In the genomic region with DNA sequence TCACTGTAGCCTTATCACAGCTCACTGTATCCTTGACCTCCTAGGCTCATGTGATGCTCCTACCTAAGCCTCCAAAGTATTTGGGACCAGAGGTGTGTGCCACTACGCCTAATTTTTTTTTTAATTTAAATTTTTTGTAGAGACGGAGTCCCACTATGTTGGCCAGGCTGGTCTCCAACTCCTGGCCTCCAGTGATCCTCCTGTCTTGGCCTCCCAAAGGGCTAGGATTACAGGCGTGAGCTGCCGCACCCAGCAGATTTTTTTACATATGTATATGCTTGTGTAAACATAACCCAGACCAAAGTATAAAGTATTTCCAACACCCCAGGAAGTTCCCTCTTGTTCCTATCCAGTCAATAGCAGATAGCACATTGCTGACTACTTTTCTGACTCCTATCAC, we compare ENCODE assay signal across 15 cellular contexts. TPM values are rescaled to one million over a fixed set of nuclear protein-coding genes. Genes with fewer than 3 reads are reported as not detected.
A peak's percentile ranks its signal among the peaks of the same experiment; 100 is the strongest.
DNase-seq lines count a peak whose midpoint lies in the region; ATAC-seq, FAIRE-seq and TF ChIP-seq lines count a peak whose summit lies in the region.
"Had no signal": no experiment of that assay in that cellular context is flagged by ENCODE, and none has a peak within 500 bp of the region (broad histone marks: within the 10 kb centered on the region; RNA-seq: fewer than 3 reads in every experiment).

No MANE protein-coding gene starts in this region.

- ATAC-seq in DND-41 (ENCODE audit: insufficient read depth, low read depth): no peak
- no peak for ATAC-seq in GM21423 (IDR thresholded peaks at IDR 0.05; ENCODE audit: unreplicated experiment)
- ATAC-seq: left colon had no signal

- H4K20me1 ChIP-seq in DND-41 (ENCODE audit: insufficient read depth, low read length): peaks cover 22% of the 10 kb centered on the region

- no peaks in the 10 kb centered on the region for H3K9me3 ChIP-seq in DND-41 (ENCODE audit: insufficient read depth, low read length, severe bottlenecking)
- H3K9me3 ChIP-seq in WERI-Rb-1 (ENCODE audit: severe bottlenecking): no peaks in the 10 kb centered on the region
- no peaks in the 10 kb centered on the region for H3K9me3 ChIP-seq in iPS-18a (ENCODE audit: control insufficient read depth, low read depth, low read length)
- H3K9me3 ChIP-seq in Peyer's patch: no peaks in the 10 kb centered on the region
- H3K9me3 ChIP-seq: neutrophil had no signal

- TF ChIP-seq CTCF in 22Rv1 (IDR thresholded peaks at IDR 0.05) (no peak), DND-41 (IDR thresholded peaks at IDR 0.05; ENCODE audit: borderline replicate concordance, extremely low read depth, low read length, poor library complexity, severe bottlenecking) (no peak), WERI-Rb-1 (IDR thresholded peaks at IDR 0.05; ENCODE audit: low read depth, low read length) (no peak), Peyer's patch (IDR thresholded peaks at IDR 0.05) (no peak)

- TF ChIP-seq POLR2A in Peyer's patch (IDR thresholded peaks at IDR 0.05) (no peak), H54 (IDR thresholded peaks at IDR 0.05; ENCODE audit: low read depth, low read length) (no peak)

- H3K4me1 ChIP-seq in DND-41 (ENCODE audit: insufficient read depth, low read length) (peaks cover 36% of the 10 kb centered on the region), iPS-18a (ENCODE audit: control insufficient read depth, low read depth, low read length) (peaks cover 4% of the 10 kb centered on the region), Peyer's patch (peaks cover 0 to 20% (median 3%) of the 10 kb centered on the region in 4 donors)

- DNase-seq in DND-41 (no peak), WERI-Rb-1 (no peak), Peyer's patch (no peak), H54 (ENCODE audit: insufficient read length, low spot score) (no peak), NCI-H82 treated with DMSO at 0.1 percent for 48 hours (lab: John Stamatoyannopoulos, UW; ENCODE audit: unreplicated experiment) (no peak)
- DNase-seq: activated CD4-positive, alpha-beta T cell treated with anti-CD3 and anti-CD28 coated beads for 48 hours; anterior cingulate cortex; effector CD4-positive, alpha-beta T cell; left colon; NCI-H187 treated with DMSO at 0.1 percent for 48 hours had no signal

- H3K27ac ChIP-seq in 22Rv1: peak overlapping the region; percentile 99
- H3K27ac ChIP-seq in DND-41 (ENCODE audit: low read length): no peak overlapping the region
- H3K27ac ChIP-seq in WERI-Rb-1: peak overlapping the region; percentile 96
- H3K27ac ChIP-seq in iPS-18a (ENCODE audit: low read length): no peak overlapping the region
- H3K27ac ChIP-seq in Peyer's patch: no peak overlapping the region

- H3K4me3 ChIP-seq in DND-41 (ENCODE audit: low read depth in 1 of 2, low read length in 2 of 2) (peak overlapping the region in 1 of 2 experiments; percentile 32; a peak in 1 of 4 replicates), WERI-Rb-1 (ENCODE audit: low read depth, low read length) (no peak overlapping the region), iPS-18a (ENCODE audit: low read length) (peak overlapping the region; percentile 24), Peyer's patch (no peak overlapping the region)

- H3K4me2 ChIP-seq in DND-41 (ENCODE audit: insufficient read depth, low read length): peak overlapping the region; percentile 94

- FAIRE-seq in H54 (lab: Jason Lieb, UNC): no peak
- FAIRE-seq: frontal cortex had no signal

- no peak overlapping the region for H3K9ac ChIP-seq in DND-41 (ENCODE audit: low read depth, low read length)
- no peak overlapping the region for H3K9ac ChIP-seq in iPS-18a (ENCODE audit: low read length)

- no peak overlapping the region for H2AFZ ChIP-seq in DND-41 (ENCODE audit: low read depth, low read length)

- peaks cover 41% of the 10 kb centered on the region for H3K79me2 ChIP-seq in DND-41 (ENCODE audit: insufficient read depth, low read length)

- H3K27me3 ChIP-seq in DND-41 (ENCODE audit: insufficient read depth, low read length, poor library complexity) (no peaks in the 10 kb centered on the region), WERI-Rb-1 (ENCODE audit: insufficient read depth, low read depth, severe bottlenecking) (no peaks in the 10 kb centered on the region), iPS-18a (ENCODE audit: control insufficient read depth, insufficient read depth, low read length) (no peaks in the 10 kb centered on the region), Peyer's patch (no peaks in the 10 kb centered on the region)
- H3K27me3 ChIP-seq: neutrophil had no signal

- H3K36me3 ChIP-seq in DND-41 (ENCODE audit: insufficient read depth, low read length): peaks cover 25% of the 10 kb centered on the region
- H3K36me3 ChIP-seq in WERI-Rb-1: peaks cover 24% of the 10 kb centered on the region
- peaks cover 9% of the 10 kb centered on the region for H3K36me3 ChIP-seq in iPS-18a (ENCODE audit: control insufficient read depth, low read depth, low read length)
- no peaks in the 10 kb centered on the region for H3K36me3 ChIP-seq in Peyer's patch
- H3K36me3 ChIP-seq: neutrophil had no signal

RNA-seq across cellular contexts. Expression of gene PGP, which starts 1.7 kb away (rescaled TPM):
- 10 to 100 TPM; 21.7 to 25.6 (median 23.1) TPM for total RNA-seq in Peyer's patch

RNA-seq across cellular contexts. Expression of gene BRICD5, which starts 5.7 kb away (rescaled TPM):
- 10 to 100 TPM; 13.3 to 44.6 (median 19.8) TPM for total RNA-seq in Peyer's patch

RNA-seq across cellular contexts. Expression of gene E4F1, which starts 7.1 kb away (rescaled TPM):
- total RNA-seq in Peyer's patch: 100 to 1,000 TPM in 1 of 4 donors, 10 to 100 TPM in 3; 35.6 to 124 (median 76.2) TPM

RNA-seq across cellular contexts. Expression of gene MLST8, which starts 11.1 kb away (rescaled TPM):
- total RNA-seq in Peyer's patch: 10 to 100 TPM; 45.7 to 95.7 (median 69.4) TPM

RNA-seq across cellular contexts. Expression of gene DNASE1L2, which starts 19.9 kb away (rescaled TPM):
- 1 to 10 TPM in 3 of 4 donors, not detected in 1; 2.0 to 2.8 (median 2.5) TPM for total RNA-seq in Peyer's patch

Comparison
In these comparisons a context has a peak if more than half of its experiments do, and no peak if none do; other contexts are left out.
1. H3K27ac ChIP-seq: peak in 22Rv1 (single experiment) and WERI-Rb-1 (single experiment); none in DND-41 (single experiment), iPS-18a (single experiment) and Peyer's patch (0 of 4).